In the genomic region with DNA sequence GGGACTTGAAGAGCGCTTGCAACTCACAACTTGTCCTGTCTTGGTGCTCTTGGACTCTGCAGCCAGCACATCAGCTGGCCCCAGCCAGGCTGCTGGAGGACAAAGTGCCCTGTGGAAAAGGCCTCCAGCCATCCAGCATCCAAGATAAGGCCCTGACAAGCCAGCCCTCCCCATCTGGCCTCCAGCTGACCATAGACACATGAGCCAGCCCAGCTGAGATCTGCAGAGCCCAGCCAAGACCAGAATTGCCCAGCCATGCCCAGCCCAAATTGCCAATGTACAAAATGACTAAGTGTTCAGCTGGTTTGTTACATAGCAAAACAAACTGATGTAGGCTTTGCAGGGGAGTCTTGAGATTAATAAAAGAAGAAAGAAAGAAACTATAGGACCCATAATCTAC, we compare ENCODE assay signal across 25 cellular contexts.
"Had no signal": no experiment of that assay in that cellular context is flagged by ENCODE, and none has a peak within 500 bp of the region (broad histone marks: within the 10 kb centered on the region; RNA-seq: fewer than 3 reads in every experiment).

No MANE protein-coding gene starts in this region.

- H3K9me3 ChIP-seq: SJCRH30, SK-N-SH had no signal

- H3K27ac Mint-ChIP-seq: activated CD8-positive, alpha-beta T cell treated with anti-CD3 and anti-CD28 coated beads for 36 hours; activated naive CD4-positive, alpha-beta T cell treated with anti-CD3 and anti-CD28 coated beads, Interleukin-2, amount 50 U/mL, for 24 hours; activated T-cell treated with anti-CD3 and anti-CD28 coated beads, Interleukin-2, amount 50 U/mL, for 72 hours had no signal

- H3K9me3 Mint-ChIP-seq: activated CD8-positive, alpha-beta T cell treated with anti-CD3 and anti-CD28 coated beads for 36 hours; activated naive CD4-positive, alpha-beta T cell treated with anti-CD3 and anti-CD28 coated beads, Interleukin-2, amount 50 U/mL, for 24 hours; activated T-cell treated with anti-CD3 and anti-CD28 coated beads, Interleukin-2, amount 50 U/mL, for 72 hours had no signal

- H3K4me1 Mint-ChIP-seq: activated naive CD4-positive, alpha-beta T cell treated with anti-CD3 and anti-CD28 coated beads, Interleukin-2, amount 50 U/mL, for 24 hours had no signal

- H3K9ac ChIP-seq: SK-N-SH had no signal

- DNase-seq: activated CD4-positive, alpha-beta T cell treated with anti-CD3 and anti-CD28 coated beads for 4 hours; activated CD8-positive, alpha-beta memory T cell treated with anti-CD3 and anti-CD28 coated beads, Interleukin-2, amount 50 U/mL, for 4 hours; activated CD8-positive, alpha-beta T cell treated with anti-CD3 and anti-CD28 coated beads for 36 hours; activated T-cell treated with anti-CD3 and anti-CD28 coated beads, Interleukin-2, amount 50 U/mL, for 72 hours; aorta; central memory CD4-positive, alpha-beta T cell; Kasumi-1; KBM-7; MV-4-11; NCI-H1092 treated with DMSO at 0.1 percent for 48 hours; NCI-H1436; NCI-H187 treated with DMSO at 0.1 percent for 48 hours; NCI-H2171; NCI-H345; NCI-H510A; NCI-H526 treated with DMSO at 0.1 percent for 48 hours; NCI-H82; Right ventricle myocardium superior; SJCRH30; SK-N-SH; T-helper 1 cell; WERI-Rb-1 had no signal

- H3K4me3 Mint-ChIP-seq: activated CD8-positive, alpha-beta T cell treated with anti-CD3 and anti-CD28 coated beads for 36 hours; activated naive CD4-positive, alpha-beta T cell treated with anti-CD3 and anti-CD28 coated beads, Interleukin-2, amount 50 U/mL, for 24 hours; activated T-cell treated with anti-CD3 and anti-CD28 coated beads, Interleukin-2, amount 50 U/mL, for 72 hours had no signal

- H3K27me3 ChIP-seq: SJCRH30 had no signal

- H3K27ac ChIP-seq: RWPE1, SJCRH30, WERI-Rb-1 had no signal

- H3K36me3 Mint-ChIP-seq: activated naive CD4-positive, alpha-beta T cell treated with anti-CD3 and anti-CD28 coated beads, Interleukin-2, amount 50 U/mL, for 24 hours had no signal

- H3K4me3 ChIP-seq: SJCRH30 had no signal

- H3K4me2 ChIP-seq: SK-N-SH had no signal

- H3K27me3 Mint-ChIP-seq: activated naive CD4-positive, alpha-beta T cell treated with anti-CD3 and anti-CD28 coated beads, Interleukin-2, amount 50 U/mL, for 24 hours had no signal

- H3K36me3 ChIP-seq: SJCRH30, WERI-Rb-1 had no signal

- ATAC-seq: activated CD4-positive, CD25-positive, alpha-beta regulatory T cell treated with anti-CD3 and anti-CD28 coated beads, Interleukin-2, amount 50 U/mL, for 24 hours; activated CD8-positive, alpha-beta T cell treated with anti-CD3 and anti-CD28 coated beads for 36 hours; activated T-cell treated with anti-CD3 and anti-CD28 coated beads, Interleukin-2, amount 50 U/mL, for 72 hours had no signal
